In genomic region chr19:33778089-33778791, GRCh38 we compare ENCODE assay signal across 8 cellular contexts. TPM values are rescaled to one million over a fixed set of nuclear protein-coding genes. Genes with fewer than 3 reads are reported as not detected.
A peak's percentile ranks its signal among the peaks of the same experiment; 100 is the strongest.
DNase-seq lines count a peak whose midpoint lies in the region; ATAC-seq and TF ChIP-seq lines count a peak whose summit lies in the region.

No MANE protein-coding gene starts in this region.

- no peak overlapping the region for H3K27ac Mint-ChIP-seq in activated CD8-positive, alpha-beta T cell treated with anti-CD3 and anti-CD28 coated beads for 36 hours
- no peak overlapping the region for H3K27ac Mint-ChIP-seq in memory B cell

- ATAC-seq in GM18907 (IDR thresholded peaks at IDR 0.05; ENCODE audit: unreplicated experiment) (peak; percentile 85), HG03439 (IDR thresholded peaks at IDR 0.05; ENCODE audit: unreplicated experiment) (peak; percentile 81), memory B cell (ENCODE audit: low read depth) (peak; percentile 91)
- ATAC-seq in activated CD8-positive, alpha-beta T cell treated with anti-CD3 and anti-CD28 coated beads for 36 hours = peak; percentile 97

- H3K9me3 Mint-ChIP-seq in activated CD8-positive, alpha-beta T cell treated with anti-CD3 and anti-CD28 coated beads for 36 hours = no peaks in the 10 kb centered on the region
- H3K9me3 Mint-ChIP-seq in memory B cell = no peaks in the 10 kb centered on the region

- peak; percentile 94 for TF ChIP-seq CTCF in AG09319 (IDR thresholded peaks at IDR 0.05; ENCODE audit: low read depth, low read length)
- peak; percentile 100 for TF ChIP-seq CTCF in activated CD8-positive, alpha-beta T cell treated with anti-CD3 and anti-CD28 coated beads for 36 hours (IDR thresholded peaks at IDR 0.05)

- peaks cover 3% of the 10 kb centered on the region for H3K4me1 Mint-ChIP-seq in activated CD8-positive, alpha-beta T cell treated with anti-CD3 and anti-CD28 coated beads for 36 hours (ENCODE audit: low read depth)
- peaks cover 11% of the 10 kb centered on the region for H3K4me1 Mint-ChIP-seq in memory B cell

- H3K4me3 Mint-ChIP-seq in activated CD8-positive, alpha-beta T cell treated with anti-CD3 and anti-CD28 coated beads for 36 hours = no peak overlapping the region
- H3K4me3 Mint-ChIP-seq in memory B cell = no peak overlapping the region

- H3K27me3 Mint-ChIP-seq in activated CD8-positive, alpha-beta T cell treated with anti-CD3 and anti-CD28 coated beads for 36 hours = peaks cover 29% of the 10 kb centered on the region
- H3K27me3 Mint-ChIP-seq in memory B cell = peaks cover 30% of the 10 kb centered on the region

- intact Hi-C loops in activated CD8-positive, alpha-beta T cell treated with anti-CD3 and anti-CD28 coated beads for 36 hours (cut with micrococcal nuclease) = loop anchor here (5.0 to 10.0 kb wide), 2 partner anchors 314 to 367 kb away; no protein-coding TSS in a partner anchor

- CTCF ChIA-PET in activated CD8-positive, alpha-beta T cell treated with anti-CD3 and anti-CD28 coated beads for 36 hours (lab: Charles Lee) = interaction anchor here (0.6 to 3.0 kb wide), 100 partner anchors 9 to 753 kb away, joined by 3 to 48 read pairs (median 5); partner anchors contain the start of gene KCTD15

- no peaks in the 10 kb centered on the region for H3K36me3 Mint-ChIP-seq in activated CD8-positive, alpha-beta T cell treated with anti-CD3 and anti-CD28 coated beads for 36 hours (ENCODE audit: low read depth)
- no peaks in the 10 kb centered on the region for H3K36me3 Mint-ChIP-seq in memory B cell

- POLR2A ChIA-PET in activated CD8-positive, alpha-beta T cell treated with anti-CD3 and anti-CD28 coated beads for 36 hours (lab: Charles Lee) = no interaction called here

- peak; percentile 37 for DNase-seq in AG09319 (ENCODE audit: extremely low read depth, low read depth)
- DNase-seq in NCI-H774 (lab: John Stamatoyannopoulos, UW) = peak; percentile 59
- DNase-seq in activated CD8-positive, alpha-beta T cell treated with anti-CD3 and anti-CD28 coated beads for 36 hours = peak; percentile 86
- DNase-seq in effector CD4-positive, alpha-beta T cell = peak; percentile 79
- peak; percentile 83 to 93 for DNase-seq in memory B cell (ENCODE audit: low spot score in 2 of 2)
- peak; percentile 56 to 74 for DNase-seq in stimulated activated CD8-positive, alpha-beta memory T cell treated with anti-CD3 and anti-CD28 coated beads, Interleukin-2, amount 100 ng/mL, for 1 hour (ENCODE audit: low read depth in 2 of 2)

RNA-seq across cellular contexts. Expression of gene KCTD15, which starts 18.4 kb away (rescaled TPM):
- 1 to 10 TPM; 8.3 to 8.8 TPM for total RNA-seq in activated CD8-positive, alpha-beta T cell treated with anti-CD3 and anti-CD28 coated beads for 36 hours

Comparison
In these comparisons a context has a peak if more than half of its experiments do, and no peak if none do; other contexts are left out.
1. Peak in every context shown above with its lines: DNase-seq and ATAC-seq.
2. DNase-seq: peak in every context shown above with its lines; median percentile 88 in memory B cell; 86 in activated CD8-positive, alpha-beta T cell treated with anti-CD3 and anti-CD28 coated beads for 36 hours; 79 in effector CD4-positive, alpha-beta T cell; 65 in stimulated activated CD8-positive, alpha-beta memory T cell treated with anti-CD3 and anti-CD28 coated beads, Interleukin-2, amount 100 ng/mL, for 1 hour; 59 in NCI-H774; 37 in AG09319.